ENCODE assay signal across 8 cellular contexts in the genomic region with DNA sequence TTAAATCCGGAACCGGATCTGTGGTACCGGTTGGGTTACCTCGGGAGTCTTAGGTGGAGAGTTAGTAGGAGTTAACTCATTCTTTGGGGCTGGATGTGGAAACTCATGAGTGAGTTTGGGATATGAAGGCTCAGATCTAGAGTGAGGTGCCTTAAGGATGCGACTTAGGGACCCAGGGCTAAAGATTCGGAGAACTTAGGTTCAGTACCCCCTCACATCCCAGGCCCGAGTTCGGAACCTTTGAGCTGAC. TPM values are rescaled to one million over a fixed set of nuclear protein-coding genes. Genes with fewer than 3 reads are reported as not detected.
DNase-seq lines count a peak whose midpoint lies in the region; ATAC-seq and TF ChIP-seq lines count a peak whose summit lies in the region.

No MANE protein-coding gene starts in this region.

- WGBS in prostate gland: under 1% methylated on average over 8 of the region's 8 CpGs

- no peak for DNase-seq in GM06990 (ENCODE audit: extremely low read depth, insufficient read length)
- no peak for DNase-seq in SJCRH30
- DNase-seq in fibroblast of lung (ENCODE audit: low read depth in 2 of 2): no peak
- DNase-seq in prostate gland (ENCODE audit: low spot score): no peak
- DNase-seq in MV-4-11 (lab: John Stamatoyannopoulos, UW): no peak
- no peak for DNase-seq in NCI-H510A (lab: John Stamatoyannopoulos, UW)

- H3K4me3 ChIP-seq in GM06990 (replicated peaks; ENCODE audit: low read depth, low read length) (peak overlapping the region; percentile 65), SJCRH30 (peak overlapping the region; percentile 63), fibroblast of lung (replicated peaks in 1 of 4; ENCODE audit: control extremely low read depth in 1 of 4, insufficient read depth in 1 of 4, low read depth in 3 of 4, low read length in 4 of 4) (peak overlapping the region; percentile 64 to 83 (median 74)), prostate gland (peak overlapping the region; percentile 46 to 52)

- H3K27ac ChIP-seq in SJCRH30 (peak overlapping the region; percentile 97), fibroblast of lung (ENCODE audit: insufficient read depth, low read length) (peak overlapping the region; percentile 84), prostate gland (peak overlapping the region; percentile 94 to 98)

- TF ChIP-seq CTCF in GM06990 (IDR thresholded peaks at IDR 0.05; ENCODE audit: insufficient read depth, low read length, poor library complexity, severe bottlenecking) (no peak), fibroblast of lung (conservative IDR thresholded peaks at IDR 0.05 in 1 of 2, IDR thresholded peaks at IDR 0.05 in 1 of 2; ENCODE audit: low read depth in 1 of 2, low read length in 2 of 2) (no peak), prostate gland (IDR thresholded peaks at IDR 0.05) (no peak)

- no peak for TF ChIP-seq POLR2A in prostate gland (IDR thresholded peaks at IDR 0.05)

- H3K36me3 ChIP-seq in GM06990 (ENCODE audit: control insufficient read depth, insufficient read depth, low read length) (no peaks in the 10 kb centered on the region; the same call in none of the 2 replicates), SJCRH30 (peaks cover 13% of the 10 kb centered on the region), fibroblast of lung (ENCODE audit: control insufficient read depth, insufficient read depth, low read length) (peaks cover 2% of the 10 kb centered on the region), prostate gland (no peaks in the 10 kb centered on the region)

- H2AFZ ChIP-seq in fibroblast of lung (ENCODE audit: low read length): peak overlapping the region; percentile 39

- H3K9me3 ChIP-seq in SJCRH30 (replicated peaks) (no peaks in the 10 kb centered on the region), fibroblast of lung (ENCODE audit: control insufficient read depth, insufficient read depth, low read depth, low read length) (no peaks in the 10 kb centered on the region), prostate gland (no peaks in the 10 kb centered on the region)

- no peaks in the 10 kb centered on the region for H3K27me3 ChIP-seq in GM06990 (replicated peaks; ENCODE audit: control insufficient read depth, insufficient read depth, low read length)
- H3K27me3 ChIP-seq in SJCRH30: no peaks in the 10 kb centered on the region
- no peaks in the 10 kb centered on the region for H3K27me3 ChIP-seq in fibroblast of lung (ENCODE audit: control insufficient read depth, insufficient read depth, low read length)
- H3K27me3 ChIP-seq in prostate gland (replicated peaks; ENCODE audit: insufficient read depth): no peaks in the 10 kb centered on the region

- peak overlapping the region; percentile 94 for H3K4me2 ChIP-seq in fibroblast of lung (ENCODE audit: extremely low read depth, insufficient read depth, low read length)

- peaks cover 8% of the 10 kb centered on the region; the same call in 1 of the 2 replicates for H3K4me1 ChIP-seq in SJCRH30
- H3K4me1 ChIP-seq in fibroblast of lung (ENCODE audit: control insufficient read depth, extremely low read depth, insufficient read depth, low read length): peaks cover 6% of the 10 kb centered on the region
- peaks cover 9% of the 10 kb centered on the region for H3K4me1 ChIP-seq in prostate gland (replicated peaks)

- intact Hi-C loops in prostate gland (cut with DNase I): loop anchor here (1.0 to 2.0 kb wide), 2 partner anchors 30 to 59 kb away; a partner anchor contains a TSS

- H3K9ac ChIP-seq in fibroblast of lung (ENCODE audit: insufficient read depth, low read length): peak overlapping the region; percentile 74

- ATAC-seq in GM18868 (IDR thresholded peaks at IDR 0.05; ENCODE audit: unreplicated experiment) (no peak), HG02973 (IDR thresholded peaks at IDR 0.05; ENCODE audit: unreplicated experiment) (no peak)

- peaks cover 33% of the 10 kb centered on the region for H3K79me2 ChIP-seq in fibroblast of lung (ENCODE audit: control insufficient read depth, insufficient read depth, low read length)

- H4K20me1 ChIP-seq in fibroblast of lung (ENCODE audit: control insufficient read depth, extremely low read depth, insufficient read depth, low read length): no peaks in the 10 kb centered on the region

RNA-seq across cellular contexts. Expression of a gene that starts 0.3 kb away (rescaled TPM):
- 5.0 and 5.4 TPM in 2 replicates for total RNA-seq in SJCRH30 (2014; rRNA removed; shearing (Covaris generic))
- total RNA-seq in fibroblast of lung: 0.51 and 1.8 TPM in 2 replicates
- polyA plus RNA-seq in fibroblast of lung: 2.2 and 2.5 TPM in 2 replicates
- 4.7 and 5.7 TPM in 2 replicates for polyA plus RNA-seq in fibroblast of lung (2012)
- 11.6 and 15.6 TPM in 2 replicates for polyA minus RNA-seq in fibroblast of lung (ENCODE audit: low replicate concordance)
- 10 to 100 TPM in 1 of 2 donors, 1 to 10 TPM in 1; 4.4 to 25.2 TPM for total RNA-seq in prostate gland

RNA-seq across cellular contexts. Expression of a gene that starts 1.0 kb away (rescaled TPM):
- 181 and 208 TPM in 2 replicates for total RNA-seq in SJCRH30 (2014; rRNA removed; shearing (Covaris generic))
- total RNA-seq in fibroblast of lung (22.1 and 41.9 TPM in 2 replicates), prostate gland (10 to 100 TPM; 70.3 to 92.2 TPM)
- polyA plus RNA-seq in fibroblast of lung: 74.4 and 134 TPM in 2 replicates
- polyA plus RNA-seq in fibroblast of lung (2012): 54.5 and 108 TPM in 2 replicates
- 179 and 323 TPM in 2 replicates for polyA minus RNA-seq in fibroblast of lung (ENCODE audit: low replicate concordance)

RNA-seq across cellular contexts. Expression of a gene that starts 25.4 kb away (rescaled TPM):
- total RNA-seq in SJCRH30 (2014; rRNA removed; shearing (Covaris generic)): 0.66 TPM in 1 of 2 replicates, not detected in the other
- total RNA-seq in fibroblast of lung (0.26 TPM in 1 of 2 replicates, not detected in the other), prostate gland (1 to 10 TPM; 2.7 to 5.0 TPM)
- polyA plus RNA-seq in fibroblast of lung: 0.99 TPM in 1 of 2 replicates, not detected in the other
- polyA plus RNA-seq in fibroblast of lung (2012): 2.0 TPM in 1 of 2 replicates, not detected in the other
- 2.2 TPM in 1 of 2 replicates, not detected in the other for polyA minus RNA-seq in fibroblast of lung (ENCODE audit: low replicate concordance)

RNA-seq across cellular contexts. Expression of a gene that starts 28.1 kb away (rescaled TPM):
- 10.5 and 11.1 TPM in 2 replicates for total RNA-seq in SJCRH30 (2014; rRNA removed; shearing (Covaris generic))
- total RNA-seq in fibroblast of lung (4.4 and 10.6 TPM in 2 replicates), prostate gland (10 to 100 TPM; 44.8 to 51.7 TPM)
- 11.8 and 12.8 TPM in 2 replicates for polyA plus RNA-seq in fibroblast of lung
- 24.0 and 26.1 TPM in 2 replicates for polyA plus RNA-seq in fibroblast of lung (2012)
- 20.2 and 33.3 TPM in 2 replicates for polyA minus RNA-seq in fibroblast of lung (ENCODE audit: low replicate concordance)

RNA-seq across cellular contexts. Expression of a gene that starts 33.0 kb away (rescaled TPM):
- total RNA-seq in SJCRH30 (2014; rRNA removed; shearing (Covaris generic)): 7.2 and 7.3 TPM in 2 replicates
- total RNA-seq in fibroblast of lung (19.5 and 23.1 TPM in 2 replicates), prostate gland (10 to 100 TPM; 40.8 to 44.5 TPM)
- 6.5 TPM in 2 replicates for polyA plus RNA-seq in fibroblast of lung
- 10.3 and 10.6 TPM in 2 replicates for polyA plus RNA-seq in fibroblast of lung (2012)
- polyA minus RNA-seq in fibroblast of lung (ENCODE audit: low replicate concordance): 15.2 and 15.5 TPM in 2 replicates
